Comparison of ENCODE assay signal across 28 cellular contexts in genomic region chr15:85988741-85989140, GRCh38.
"Had no signal": no experiment of that assay in that cellular context is flagged by ENCODE, and none has a peak within 500 bp of the region (broad histone marks: within the 10 kb centered on the region; RNA-seq: fewer than 3 reads in every experiment).

No MANE protein-coding gene starts in this region.

- H3K27me3 ChIP-seq: SJSA1 had no signal

- DNase-seq: activated CD4-positive, alpha-beta memory T cell treated with anti-CD3 and anti-CD28 coated beads, Interleukin-2, amount 10 ng/mL, durations not matched to agents 7 days and 5 days; activated CD4-positive, alpha-beta T cell treated with anti-CD3 and anti-CD28 coated beads for 36 hours; activated CD4-positive, alpha-beta T cell treated with anti-CD3 and anti-CD28 coated beads, Interleukin-2, amount 50 U/mL, for 1 hour; activated gamma-delta T cell; activated naive CD4-positive, alpha-beta T cell treated with anti-CD3 and anti-CD28 coated beads for 36 hours; activated T-cell treated with anti-CD3 and anti-CD28 coated beads for 4 hours; activated T-cell treated with anti-CD3 and anti-CD28 coated beads, Interleukin-2, amount 50 U/mL, for 48 hours; amygdala; NCI-H1092 treated with DMSO at 0.1 percent for 48 hours; NCI-H1417 treated with DMSO at 0.1 percent for 48 hours; NCI-H1694; NCI-H2029 treated with DMSO at 0.1 percent for 48 hours; NCI-H345; NCI-H510A; NCI-H526 treated with DMSO at 0.1 percent for 48 hours; NK-92 treated with Interleukin-12 subunit alpha and Interleukin-12 subunit beta, amount 100 ng/mL, for 24 hours; PC-3; SHP77; T-helper 17 cell; T-helper 9 cell had no signal

- H3K36me3 ChIP-seq: cardiac muscle cell, SJSA1 had no signal

- H3K27ac ChIP-seq: cardiac muscle cell, SJSA1, VCaP had no signal

- ATAC-seq: activated CD4-positive, alpha-beta T cell treated with anti-CD3 and anti-CD28 coated beads for 36 hours; activated T-helper 17 cell treated with anti-CD3 and anti-CD28 coated beads, Interleukin-2, amount 50 U/mL, for 72 hours; PC-3; SK-N-SH treated with all-trans-retinoic acid at 6 μM for 48 hours; T-helper 17 cell had no signal

- H3K4me3 ChIP-seq: cardiac muscle cell, SJSA1 had no signal

- FAIRE-seq: astrocyte, RCC 7860, TTC549 had no signal
